20 cellular contexts compared by ENCODE assay signal in the genomic region with DNA sequence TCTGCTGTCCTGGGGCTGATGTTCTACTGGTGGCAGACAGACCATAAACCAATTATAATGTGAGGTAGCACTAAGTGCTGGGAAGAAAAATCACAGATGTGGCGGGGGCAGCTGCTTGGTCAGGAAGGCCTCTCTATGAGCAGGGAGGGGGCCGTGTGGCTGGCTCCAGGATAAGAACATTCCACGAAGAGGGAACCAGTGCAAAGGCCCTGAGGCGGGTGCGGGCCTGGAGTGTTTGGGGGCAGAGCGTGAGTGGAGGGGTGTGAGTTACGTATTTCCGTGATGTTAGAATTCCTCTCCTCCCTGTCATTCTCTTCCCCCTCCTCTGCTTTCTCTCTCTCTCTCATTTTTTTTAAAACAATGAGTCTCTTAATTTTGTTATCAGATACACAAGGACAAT.
"Had no signal": no experiment of that assay in that cellular context is flagged by ENCODE, and none has a peak within 500 bp of the region (broad histone marks: within the 10 kb centered on the region; RNA-seq: fewer than 3 reads in every experiment).

No MANE protein-coding gene starts in this region.

- H3K27me3 ChIP-seq: colonic mucosa, pancreas, testis, transverse colon had no signal

- H3K27ac ChIP-seq: colonic mucosa, pancreas, testis, transverse colon had no signal

- H3K9me3 Mint-ChIP-seq: endodermal cell; neural crest cell; stimulated activated naive CD8-positive, alpha-beta T cell treated with anti-CD3 and anti-CD28 coated beads, Interleukin-15, amount 100 ng/mL, for 72 hours had no signal

- H3K36me3 ChIP-seq: colonic mucosa, pancreas, transverse colon had no signal

- H3K27ac Mint-ChIP-seq: endodermal cell; naive thymus-derived CD4-positive, alpha-beta T cell; stimulated activated naive CD8-positive, alpha-beta T cell treated with anti-CD3 and anti-CD28 coated beads, Interleukin-15, amount 100 ng/mL, for 72 hours had no signal

- H3K4me3 ChIP-seq: colonic mucosa, pancreas, testis, transverse colon had no signal

- H3K9me3 ChIP-seq: colonic mucosa, pancreas, testis, transverse colon had no signal

- H3K27me3 Mint-ChIP-seq: stimulated activated naive CD8-positive, alpha-beta T cell treated with anti-CD3 and anti-CD28 coated beads, Interleukin-15, amount 100 ng/mL, for 72 hours had no signal

- H3K4me1 Mint-ChIP-seq: stimulated activated naive B cell treated with anti-CD40 and anti-IgM and Interleukin-4, amounts not matched to agents 10 μg/mL and 1 μg/mL and 100 μg/mL, for 72 hours had no signal

- FAIRE-seq: pancreas had no signal

- DNase-seq: colonic mucosa; effector CD4-positive, alpha-beta T cell; endodermal cell; foreskin melanocyte; head of caudate nucleus; hippocampal formation; left colon; left ventricle myocardium superior; naive thymus-derived CD4-positive, alpha-beta T cell; nucleus accumbens; pancreas; right cardiac atrium; stimulated activated CD4-positive, alpha-beta T cell treated with anti-CD3 and anti-CD28 coated beads, Interleukin-15, amount 100 ng/mL, for 24 hours; stimulated activated CD4-positive, alpha-beta T cell treated with anti-CD3 and anti-CD28 coated beads, Interleukin-1b, Interleukin-23, amount 100 ng/mL, for 48 hours; stimulated activated CD4-positive, alpha-beta T cell treated with anti-CD3 and anti-CD28 coated beads, Interleukin-4, amount 100 ng/mL, for 24 hours; stimulated activated naive B cell treated with anti-CD40 and anti-IgM and Interleukin-4, amounts not matched to agents 10 μg/mL and 1 μg/mL and 100 μg/mL, for 72 hours; stimulated activated naive CD8-positive, alpha-beta T cell treated with anti-CD3 and anti-CD28 coated beads, Interleukin-15, amount 100 ng/mL, for 72 hours; testis; transverse colon had no signal

- H3K36me3 Mint-ChIP-seq: stimulated activated naive B cell treated with anti-CD40 and anti-IgM and Interleukin-4, amounts not matched to agents 10 μg/mL and 1 μg/mL and 100 μg/mL, for 72 hours had no signal

- ATAC-seq: left colon; left ventricle myocardium superior; naive thymus-derived CD4-positive, alpha-beta T cell; pancreas; right cardiac atrium; stimulated activated naive B cell treated with anti-CD40 and anti-IgM and Interleukin-4, amounts not matched to agents 10 μg/mL and 1 μg/mL and 100 μg/mL, for 72 hours; stimulated activated naive CD8-positive, alpha-beta T cell treated with anti-CD3 and anti-CD28 coated beads, Interleukin-15, amount 100 ng/mL, for 72 hours had no signal

- H3K4me3 Mint-ChIP-seq: endodermal cell; naive thymus-derived CD4-positive, alpha-beta T cell; neural crest cell; stimulated activated naive B cell treated with anti-CD40 and anti-IgM and Interleukin-4, amounts not matched to agents 10 μg/mL and 1 μg/mL and 100 μg/mL, for 72 hours; stimulated activated naive CD8-positive, alpha-beta T cell treated with anti-CD3 and anti-CD28 coated beads, Interleukin-15, amount 100 ng/mL, for 72 hours had no signal
